ENCODE assay signal across 9 cellular contexts in genomic region chr6:121436172-121436965, GRCh38. TPM values are rescaled to one million over a fixed set of nuclear protein-coding genes. Genes with fewer than 3 reads are reported as not detected.
DNase-seq lines count a peak whose midpoint lies in the region; ATAC-seq and TF ChIP-seq lines count a peak whose summit lies in the region.
"Had no signal": no experiment of that assay in that cellular context is flagged by ENCODE, and none has a peak within 500 bp of the region (broad histone marks: within the 10 kb centered on the region; RNA-seq: fewer than 3 reads in every experiment).

No MANE protein-coding gene starts in this region.

- no peak for TF ChIP-seq CTCF in body of pancreas (IDR thresholded peaks at IDR 0.05)
- TF ChIP-seq CTCF in thoracic aorta (IDR thresholded peaks at IDR 0.05) = no peak

- ATAC-seq in activated CD4-positive, alpha-beta T cell treated with anti-CD3 and anti-CD28 coated beads for 36 hours = no peak
- ATAC-seq in body of pancreas (peak; percentile 22), thoracic aorta (ENCODE audit: insufficient number of reproducible peaks, low FRiP score, low read depth) (no peak)

- DNase-seq in activated CD4-positive, alpha-beta T cell treated with anti-CD3 and anti-CD28 coated beads for 36 hours = no peak
- no peak for DNase-seq in activated CD4-positive, alpha-beta T cell treated with anti-CD3 and anti-CD28 coated beads, Interleukin-2, amount 50 U/mL, for 48 hours
- DNase-seq in body of pancreas (peak in 1 of 4 donors; percentile 13), thoracic aorta (ENCODE audit: low spot score) (no peak), cerebellum (ENCODE audit: low spot score) (no peak), NCI-H187 (lab: John Stamatoyannopoulos, UW) (no peak), EL (no peak)
- DNase-seq: NCI-H2171 treated with DMSO at 0.1 percent for 48 hours had no signal

- H3K9me3 ChIP-seq in body of pancreas = no peaks in the 10 kb centered on the region
- no peaks in the 10 kb centered on the region for H3K9me3 ChIP-seq in thoracic aorta

- peak overlapping the region; percentile 75 for H3K4me3 Mint-ChIP-seq in activated CD4-positive, alpha-beta T cell treated with anti-CD3 and anti-CD28 coated beads for 36 hours

- H3K27me3 Mint-ChIP-seq in activated CD4-positive, alpha-beta T cell treated with anti-CD3 and anti-CD28 coated beads for 36 hours = peaks cover 20% of the 10 kb centered on the region

- intact Hi-C loops in activated CD4-positive, alpha-beta T cell treated with anti-CD3 and anti-CD28 coated beads for 36 hours (cut with DNase I, micrococcal nuclease) = loop anchor here in 1 of 2 experiments (10.0 kb wide), 2 partner anchors 748 to 1098 kb away; no protein-coding TSS in a partner anchor
- intact Hi-C loops in body of pancreas (cut with DNase I) = no loop called here

- H3K27ac ChIP-seq in body of pancreas (peak overlapping the region in 3 of 4 donors; percentile 58 to 85 (median 75)), layer of hippocampus (ENCODE audit: low read depth, low read length) (peak overlapping the region; percentile 86), thoracic aorta (peak overlapping the region; percentile 94 to 99)

- no peaks in the 10 kb centered on the region for H3K9me3 Mint-ChIP-seq in activated CD4-positive, alpha-beta T cell treated with anti-CD3 and anti-CD28 coated beads for 36 hours (ENCODE audit: low read depth)

- H3K4me1 ChIP-seq in body of pancreas (peaks cover 5% of the 10 kb centered on the region), thoracic aorta (ENCODE audit: control insufficient read depth in 1 of 2, low read depth in 2 of 2) (peaks cover 0 to 33% of the 10 kb centered on the region in 2 donors)

- H3K4me3 ChIP-seq in body of pancreas = peak overlapping the region; percentile 31 to 69
- H3K4me3 ChIP-seq in thoracic aorta = peak overlapping the region; percentile 90

- H3K36me3 ChIP-seq in body of pancreas (replicated peaks in 1 of 2; ENCODE audit: insufficient read depth in 1 of 2, low read depth in 2 of 2) = no peaks in the 10 kb centered on the region
- H3K36me3 ChIP-seq in thoracic aorta = no peaks in the 10 kb centered on the region

- CTCF ChIA-PET in activated CD4-positive, alpha-beta T cell treated with anti-CD3 and anti-CD28 coated beads for 36 hours (lab: Charles Lee) = interaction anchor here (1.4 kb wide), 1 partner anchor 10 kb away, joined by 3 read pairs; no protein-coding TSS in a partner anchor

- 13 to 15% methylated on average over 22 of the region's 22 CpGs for WGBS in body of pancreas, 2 donors

- POLR2A ChIA-PET in activated CD4-positive, alpha-beta T cell treated with anti-CD3 and anti-CD28 coated beads for 36 hours (lab: Charles Lee) = no interaction called here

- peaks cover 18% of the 10 kb centered on the region for H3K4me1 Mint-ChIP-seq in activated CD4-positive, alpha-beta T cell treated with anti-CD3 and anti-CD28 coated beads for 36 hours

- TF ChIP-seq POLR2A in body of pancreas (IDR thresholded peaks at IDR 0.05) = no peak

- H3K36me3 Mint-ChIP-seq in activated CD4-positive, alpha-beta T cell treated with anti-CD3 and anti-CD28 coated beads for 36 hours (ENCODE audit: low read depth) = no peaks in the 10 kb centered on the region

- H3K27me3 ChIP-seq in body of pancreas (no peaks in the 10 kb centered on the region), layer of hippocampus (ENCODE audit: control insufficient read depth, insufficient read depth, low read length) (peaks cover 2% of the 10 kb centered on the region), thoracic aorta (replicated peaks; ENCODE audit: insufficient read depth) (no peaks in the 10 kb centered on the region)

- H3K27ac Mint-ChIP-seq in activated CD4-positive, alpha-beta T cell treated with anti-CD3 and anti-CD28 coated beads for 36 hours = peak overlapping the region; percentile 42

RNA-seq across cellular contexts. Expression of gene GJA1, which starts 0.9 kb away (rescaled TPM):
- total RNA-seq in activated CD4-positive, alpha-beta T cell treated with anti-CD3 and anti-CD28 coated beads for 36 hours = under 1 TPM; 0.09 to 0.14 TPM
- 10 to 100 TPM in 1 of 2 donors, 1 to 10 TPM in 1; 8.2 to 14.8 TPM for total RNA-seq in body of pancreas
- 100 to 1,000 TPM; 199 to 281 TPM for total RNA-seq in thoracic aorta
- 82.9 TPM for total RNA-seq in cerebellum

Comparison
In these comparisons a context has a peak if more than half of its experiments do, and no peak if none do; other contexts are left out.
1. RNA of gene GJA1, which starts 0.9 kb away (total RNA-seq): 199 to 281 TPM in thoracic aorta, 82.9 TPM in cerebellum (single experiment) and 8.2 to 14.8 TPM in body of pancreas; 0.09 to 0.14 TPM in activated CD4-positive, alpha-beta T cell treated with anti-CD3 and anti-CD28 coated beads for 36 hours; every median in the first group is over 4 times any median in the second.
2. Peak in every context shown above with its lines, with median percentiles within 50 percentile points of each other: H3K27ac ChIP-seq.